In genomic region chr5:37222181-37222580, GRCh38 we compare ENCODE assay signal across 34 cellular contexts.
"Had no signal": no experiment of that assay in that cellular context is flagged by ENCODE, and none has a peak within 500 bp of the region (broad histone marks: within the 10 kb centered on the region; RNA-seq: fewer than 3 reads in every experiment).

No MANE protein-coding gene starts in this region.

- FAIRE-seq: RCC 7860 had no signal

- H3K9me3 ChIP-seq: MG63, SJCRH30 had no signal

- H3K4me2 ChIP-seq: PC-9 had no signal

- H3K4me1 ChIP-seq: SJCRH30 had no signal

- H3K4me3 ChIP-seq: MG63, PC-9, SJCRH30, SK-N-MC had no signal

- ATAC-seq: Panc1, Right ventricle myocardium inferior, SK-N-SH treated with all-trans-retinoic acid at 6 μM for 48 hours had no signal

- H2AFZ ChIP-seq: PC-9 had no signal

- DNase-seq: Kasumi-1, MG63, NCI-H1048, NCI-H1092 treated with DMSO at 0.1 percent for 48 hours, NCI-H1105 treated with DMSO at 0.1 percent for 48 hours, NCI-H1417, NCI-H1436, NCI-H146, NCI-H1694, NCI-H187, NCI-H1930, NCI-H2029 treated with DMSO at 0.1 percent for 48 hours, NCI-H2081 treated with DMSO at 0.1 percent for 48 hours, NCI-H2107, NCI-H2171, NCI-H226, NCI-H446 treated with DMSO at 0.1 percent for 48 hours, NCI-H510A, NCI-H526, NCI-H69, NCI-H748 treated with DMSO at 0.1 percent for 48 hours, NCI-H82, PC-9, SHP77, SIG-M5, SJCRH30, SW 1271, T-helper 1 cell had no signal

- H3K27me3 ChIP-seq: MG63, SJCRH30 had no signal

- H3K27ac ChIP-seq: PC-9, RWPE1, SJCRH30, SK-N-MC had no signal
